In the genomic region with DNA sequence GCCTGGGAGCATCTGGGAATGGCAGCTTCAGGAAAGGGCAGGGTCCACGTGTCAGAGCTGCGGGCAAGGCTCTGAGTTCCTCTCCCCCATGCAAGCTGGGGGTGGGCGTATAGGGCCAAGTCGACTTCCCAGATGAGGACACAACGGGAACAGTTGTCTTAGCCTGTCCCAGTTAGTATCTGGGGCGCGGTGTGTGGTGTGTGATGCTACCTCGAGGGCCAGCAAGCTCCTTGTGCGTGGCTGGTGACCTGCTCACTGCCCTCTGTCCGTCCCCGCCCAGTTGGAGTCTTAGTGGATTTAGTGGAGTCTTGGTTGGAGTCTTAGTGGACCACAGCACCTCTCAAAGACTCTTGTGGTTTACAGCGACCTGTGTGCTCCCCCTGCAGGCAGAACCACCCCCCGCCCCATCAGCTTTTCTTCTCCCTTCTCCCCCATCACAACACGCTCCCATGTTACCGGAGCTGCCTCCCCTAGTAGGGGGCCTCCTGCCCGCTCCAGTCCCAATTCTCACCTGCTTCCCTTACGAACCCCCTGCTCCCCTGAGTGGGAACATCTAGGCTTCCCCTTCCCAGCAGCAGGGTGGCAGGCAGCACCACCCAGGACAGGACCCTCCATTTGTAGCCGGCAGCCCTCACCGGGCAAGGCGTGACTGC, we compare ENCODE assay signal across 1 cellular context.
TF ChIP-seq lines count a peak whose summit lies in the region.

No MANE protein-coding gene starts in this region.

TF ChIP-seq in HEK293, 187 proteins besides CTCF, POLR2A, EP300 and RAD21 (continued from another document):
- TF ChIP-seq, protein P1, sequence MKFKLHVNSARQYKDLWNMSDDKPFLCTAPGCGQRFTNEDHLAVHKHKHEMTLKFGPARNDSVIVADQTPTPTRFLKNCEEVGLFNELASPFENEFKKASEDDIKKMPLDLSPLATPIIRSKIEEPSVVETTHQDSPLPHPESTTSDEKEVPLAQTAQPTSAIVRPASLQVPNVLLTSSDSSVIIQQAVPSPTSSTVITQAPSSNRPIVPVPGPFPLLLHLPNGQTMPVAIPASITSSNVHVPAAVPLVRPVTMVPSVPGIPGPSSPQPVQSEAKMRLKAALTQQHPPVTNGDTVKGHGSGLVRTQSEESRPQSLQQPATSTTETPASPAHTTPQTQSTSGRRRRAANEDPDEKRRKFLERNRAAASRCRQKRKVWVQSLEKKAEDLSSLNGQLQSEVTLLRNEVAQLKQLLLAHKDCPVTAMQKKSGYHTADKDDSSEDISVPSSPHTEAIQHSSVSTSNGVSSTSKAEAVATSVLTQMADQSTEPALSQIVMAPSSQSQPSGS (tag by site-specific recombination; IDR thresholded peaks at IDR 0.05; ENCODE audit: low read depth) = no peak
- TF ChIP-seq ZNF311 (tag by site-specific recombination; IDR thresholded peaks at IDR 0.05; ENCODE audit: borderline replicate concordance) (no peak), KLF1 (tag by site-specific recombination; IDR thresholded peaks at IDR 0.05) (peak; percentile 19), ZNF335 (tag by site-specific recombination; conservative IDR thresholded peaks at IDR 0.05) (peak; percentile 91), ZNF404 (tag by site-specific recombination; IDR thresholded peaks at IDR 0.05) (no peak)
- TF ChIP-seq, protein P2, sequence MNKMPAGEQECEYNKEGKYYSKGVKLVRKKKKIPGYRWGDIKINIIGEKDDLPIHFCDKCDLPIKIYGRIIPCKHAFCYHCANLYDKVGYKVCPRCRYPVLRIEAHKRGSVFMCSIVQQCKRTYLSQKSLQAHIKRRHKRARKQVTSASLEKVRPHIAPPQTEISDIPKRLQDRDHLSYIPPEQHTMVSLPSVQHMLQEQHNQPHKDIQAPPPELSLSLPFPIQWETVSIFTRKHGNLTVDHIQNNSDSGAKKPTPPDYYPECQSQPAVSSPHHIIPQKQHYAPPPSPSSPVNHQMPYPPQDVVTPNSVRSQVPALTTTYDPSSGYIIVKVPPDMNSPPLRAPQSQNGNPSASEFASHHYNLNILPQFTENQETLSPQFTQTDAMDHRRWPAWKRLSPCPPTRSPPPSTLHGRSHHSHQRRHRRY (tag by site-specific recombination; IDR thresholded peaks at IDR 0.05) = no peak
